Comparison of ENCODE assay signal across 14 cellular contexts in the genomic region with DNA sequence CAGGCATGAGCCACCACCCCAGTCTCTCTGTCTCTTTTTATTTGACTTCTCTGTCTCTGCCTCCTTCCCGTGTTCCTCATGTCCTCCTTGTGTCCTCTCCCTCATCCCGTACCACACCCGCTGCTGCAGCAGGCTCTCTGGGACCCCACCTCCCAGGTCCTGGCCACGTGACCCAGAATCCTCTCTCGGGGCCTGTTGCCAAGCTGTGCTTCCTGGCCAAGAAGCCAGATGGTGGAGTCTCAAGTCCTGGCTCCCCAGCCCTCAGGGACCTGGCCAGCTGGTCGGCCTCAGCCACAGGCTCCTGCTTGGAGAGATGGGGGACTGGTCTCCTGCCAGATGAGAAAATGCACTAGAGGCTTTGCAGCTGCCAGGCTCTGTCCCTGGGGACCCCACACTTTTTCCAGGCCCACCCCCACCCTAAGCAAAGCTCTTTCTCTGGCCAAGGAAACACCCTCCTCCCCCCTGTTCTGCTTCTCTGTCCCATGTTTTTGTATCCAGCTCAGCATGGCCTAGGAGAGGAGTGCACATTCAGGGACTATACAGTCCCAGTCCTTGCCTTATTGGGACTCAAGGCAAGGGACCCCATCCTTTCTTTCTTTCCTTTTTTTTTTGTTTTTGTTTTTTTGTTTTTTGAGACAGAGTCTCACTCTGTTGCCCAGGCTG. TPM values are rescaled to one million over a fixed set of nuclear protein-coding genes. Genes with fewer than 3 reads are reported as not detected.
DNase-seq lines count a peak whose midpoint lies in the region; ATAC-seq, FAIRE-seq and TF ChIP-seq lines count a peak whose summit lies in the region.
"Had no signal": no experiment of that assay in that cellular context is flagged by ENCODE, and none has a peak within 500 bp of the region (broad histone marks: within the 10 kb centered on the region; RNA-seq: fewer than 3 reads in every experiment).

No MANE protein-coding gene starts in this region.

- H3K79me2 ChIP-seq in K562 (ENCODE audit: control insufficient read depth, insufficient read depth, low read length) = no peaks in the 10 kb centered on the region

- no peaks in the 10 kb centered on the region for H4K20me1 ChIP-seq in K562 (replicated peaks; ENCODE audit: control insufficient read depth, insufficient read depth, low read length)

- WGBS in K562 (ENCODE audit: insufficient coverage, low coverage, missing lambda C conversion rate) = 45% methylated on average over 5 of the region's 6 CpGs
- WGBS in aorta, 2 donors = 3 to 4% methylated on average over 6 of the region's 6 CpGs

- intact Hi-C loops in Right ventricle myocardium inferior (cut with DNase I) (loop anchor here (5.0 kb wide), 1 partner anchor 90 kb away; no protein-coding TSS in a partner anchor), K562 (cut with micrococcal nuclease) (no loop called here), left lung (cut with DNase I) (loop anchor here in 1 of 2 donors (10.0 kb wide), 1 partner anchor 92 kb away; no protein-coding TSS in a partner anchor), aorta (cut with DNase I) (loop anchor here (5.0 kb wide), 2 partner anchors 35 to 55 kb away; partner anchors contain the start of gene SHKBP1 (in 1 of the 2))

- ATAC-seq in Right ventricle myocardium inferior (peak; percentile 92), K562 (no peak), left lung (peak; percentile 49), aorta (ENCODE audit: low FRiP score) (peak; percentile 88), GM21390 (IDR thresholded peaks at IDR 0.05; ENCODE audit: unreplicated experiment) (no peak), HG03439 (IDR thresholded peaks at IDR 0.05; ENCODE audit: unreplicated experiment) (no peak)

- H3K9me3 ChIP-seq in right atrium auricular region (no peaks in the 10 kb centered on the region), K562 (replicated peaks; ENCODE audit: control insufficient read depth, insufficient read depth, low read depth, low read length) (no peaks in the 10 kb centered on the region), left lung (peaks cover 0 to 3% of the 10 kb centered on the region in 2 donors), aorta (ENCODE audit: control insufficient read depth, low read length) (no peaks in the 10 kb centered on the region)

- POLR2A ChIA-PET in K562 (lab: Yijun Ruan, JAX) = interaction anchor here (0.7 to 1.2 kb wide), 2 partner anchors 14 to 28 kb away, joined by 3 to 4 read pairs; no protein-coding TSS in a partner anchor

- H3K9me1 ChIP-seq in K562 (ENCODE audit: control insufficient read depth, insufficient read depth, low read length) = no peaks in the 10 kb centered on the region

- no peak for TF ChIP-seq CTCF in right atrium auricular region (IDR thresholded peaks at IDR 0.05)
- no peak for TF ChIP-seq CTCF in K562 (IDR thresholded peaks at IDR 0.05 in 2 of 3, conservative IDR thresholded peaks at IDR 0.05 in 1 of 3; ENCODE audit: insufficient read depth in 2 of 3, low read depth in 1 of 3, low read length in 3 of 3)
- no peak for TF ChIP-seq CTCF in left lung (IDR thresholded peaks at IDR 0.05)

- H3K27ac ChIP-seq in right atrium auricular region (no peak overlapping the region), K562 (ENCODE audit: extremely low read depth, low read depth, low read length) (no peak overlapping the region), left lung (no peak overlapping the region), aorta (ENCODE audit: low read depth in 1 of 2, low read length in 2 of 2) (no peak overlapping the region)

- in situ Hi-C loops in K562 (cut with MboI) = no loop called here

- FAIRE-seq in K562 (lab: Jason Lieb, UNC) = no peak
- FAIRE-seq: A549, G401.6, islet of Langerhans had no signal

- H3K4me1 ChIP-seq in right atrium auricular region (no peaks in the 10 kb centered on the region), K562 (replicated peaks in 1 of 2; ENCODE audit: control insufficient read depth in 2 of 2, insufficient read depth in 2 of 2, low read length in 2 of 2) (peaks cover 0 to 11% of the 10 kb centered on the region in 2 experiments; a peak in 2 of 5 replicates), left lung (no peaks in the 10 kb centered on the region), aorta (ENCODE audit: control insufficient read depth in 1 of 2, insufficient read depth in 2 of 2, low read length in 2 of 2) (no peaks in the 10 kb centered on the region)
- H3K4me1 ChIP-seq: A549 had no signal

- H3K27me3 ChIP-seq in right atrium auricular region = no peaks in the 10 kb centered on the region
- no peaks in the 10 kb centered on the region for H3K27me3 ChIP-seq in K562 (ENCODE audit: control insufficient read depth in 2 of 2, insufficient read depth in 2 of 2, low read length in 2 of 2)
- H3K27me3 ChIP-seq in left lung = peaks cover 0 to 24% of the 10 kb centered on the region in 2 donors
- H3K27me3 ChIP-seq in aorta (ENCODE audit: control insufficient read depth in 1 of 2, insufficient read depth in 2 of 2, low read length in 1 of 2) = no peaks in the 10 kb centered on the region

- no peak for TF ChIP-seq POLR2A in K562 (conservative IDR thresholded peaks at IDR 0.05)
- no peak for TF ChIP-seq POLR2A in erythroblast (IDR thresholded peaks at IDR 0.05; ENCODE audit: low read length)

- no TSS peak for BruUV-seq in K562 (replicated peaks; lab: Mats Ljungman, UMichigan)

- DNase-seq in Right ventricle myocardium inferior (ENCODE audit: missing footprints) (peak; percentile 93), right atrium auricular region (ENCODE audit: low spot score) (no peak), K562 (ENCODE audit: extremely low read depth in 1 of 4, low spot score in 3 of 4) (no peak), left lung (peak in 1 of 2 donors; percentile 40), aorta (peak; percentile 84 to 86), erythroblast (lab: John Stamatoyannopoulos, UW) (no peak)
- DNase-seq: activated CD4-positive, alpha-beta T cell treated with anti-CD3 and anti-CD28 coated beads, Interleukin-2, amount 50 U/mL, for 1 hour; activated naive CD4-positive, alpha-beta T cell treated with anti-CD3 and anti-CD28 coated beads, Interleukin-2, amount 50 U/mL, for 16 hours; NCI-H187 had no signal

- CTCF ChIA-PET in K562 (lab: Yijun Ruan, JAX; ENCODE audit: low intra/inter-chr PET ratio) = no interaction called here

- TF ChIP-seq RAD21 in K562 (CRISPR knock-in tag; conservative IDR thresholded peaks at IDR 0.05 in 1 of 2, IDR thresholded peaks at IDR 0.05 in 1 of 2) = no peak

- no peaks in the 10 kb centered on the region for H3K36me3 ChIP-seq in right atrium auricular region
- no peaks in the 10 kb centered on the region for H3K36me3 ChIP-seq in K562 (ENCODE audit: control insufficient read depth, insufficient read depth, low read length)
- no peaks in the 10 kb centered on the region for H3K36me3 ChIP-seq in left lung
- H3K36me3 ChIP-seq in aorta (ENCODE audit: control insufficient read depth in 1 of 2, insufficient read depth in 2 of 2, low read length in 1 of 2) = no peaks in the 10 kb centered on the region

- H2AFZ ChIP-seq in K562 (ENCODE audit: low read depth, low read length) = no peak overlapping the region

- no peak overlapping the region for H3K4me2 ChIP-seq in K562 (ENCODE audit: insufficient read depth, low read length)
- H3K4me2 ChIP-seq: A549 had no signal

- H3K4me3 ChIP-seq in right atrium auricular region (no peak overlapping the region), K562 (no peak overlapping the region), left lung (no peak overlapping the region), aorta (ENCODE audit: low read length in 2 of 2) (no peak overlapping the region)
- H3K4me3 ChIP-seq: A549 had no signal

- peak overlapping the region in 1 of 2 experiments; percentile 79; a peak in 2 of 4 replicates for H3K9ac ChIP-seq in K562 (ENCODE audit: insufficient read depth in 1 of 2, low read depth in 2 of 2, low read length in 2 of 2)

- TF ChIP-seq EP300 in K562 (IDR thresholded peaks at IDR 0.05; ENCODE audit: low read length) = no peak

RNA-seq across cellular contexts. Expression of gene SHKBP1, which starts 34.3 kb away (rescaled TPM):
- total RNA-seq in Right ventricle myocardium inferior (20.6 TPM), right atrium auricular region (10 to 100 TPM; 15.8 to 35.6 TPM), K562 (2014; rRNA removed) (33.7 and 48.0 TPM in 2 replicates), K562 (2014; rRNA removed; fragmentation: Illumina TruSeq; extraction: Trizol) (6.6 and 9.6 TPM in 2 replicates), K562 (2015; rRNA removed; fragmentation: Illumina TruSeq; extraction: Trizol) (17.5 and 22.3 TPM in 2 replicates), K562 (2021) (54.5 and 58.1 TPM in 2 replicates), left lung (100 to 1,000 TPM in 1 of 2 donors, 10 to 100 TPM in 1; 73.9 to 122 TPM), aorta (10 to 100 TPM; 54.0 to 75.3 TPM)
- total RNA-seq in K562 (2011; cell fraction: chromatin; rRNA removed; ENCODE audit: low replicate concordance) = 33.3 and 146 TPM in 2 replicates
- 62.0 and 84.4 TPM in 2 replicates for total RNA-seq in K562 (2011; cell fraction: nucleolus; rRNA removed)
- 39.4 and 65.9 TPM in 2 replicates for total RNA-seq in K562 (2011; cell fraction: nucleoplasm; rRNA removed)
- polyA plus RNA-seq in K562 (2011; rRNA removed) (18.9 and 24.4 TPM in 2 replicates), K562 (2014; fragmentation: Illumina TruSeq; extraction: Trizol) (33.7 and 42.0 TPM in 2 replicates), K562 (2014; fragmentation: Nextera tagmentation; extraction: Ambion mirVana) (1 to 10 TPM; 1.2 to 4.9 TPM), K562 (2014; rRNA removed) (34.2 and 40.4 TPM in 2 replicates), aorta (100 to 1,000 TPM in 1 of 2 donors, 10 to 100 TPM in 1; 29.4 to 150 TPM)
- polyA plus RNA-seq in K562 (2011; cell fraction: cytosol; rRNA removed) = 34.0 and 79.0 TPM in 2 replicates
- 68.6 and 104 TPM in 2 replicates for polyA plus RNA-seq in K562 (2011; cell fraction: nucleus; rRNA removed)
- polyA plus RNA-seq in K562 (2012) = 56.1 and 106 TPM in 2 replicates
- 11.5 and 17.4 TPM in 2 replicates for polyA minus RNA-seq in K562 (2011; rRNA and poly(A)+ RNA removed)
- polyA minus RNA-seq in K562 (2011; cell fraction: cytosol; rRNA and poly(A)+ RNA removed) = 53.0 and 61.0 TPM in 2 replicates
- polyA minus RNA-seq in K562 (2011; cell fraction: nucleus; rRNA and poly(A)+ RNA removed) = 18.8 and 19.9 TPM in 2 replicates

RNA-seq across cellular contexts. Expression of gene LTBP4, which starts 58.8 kb away (rescaled TPM):
- total RNA-seq in Right ventricle myocardium inferior (324 TPM), right atrium auricular region (100 to 1,000 TPM; 152 to 257 TPM), K562 (2014; rRNA removed) (38.7 and 44.5 TPM in 2 replicates), K562 (2014; rRNA removed; fragmentation: Illumina TruSeq; extraction: Trizol) (6.1 and 9.7 TPM in 2 replicates), K562 (2015; rRNA removed; fragmentation: Illumina TruSeq; extraction: Trizol) (19.9 and 25.0 TPM in 2 replicates), K562 (2021) (148 and 160 TPM in 2 replicates), left lung (100 to 1,000 TPM; 151 to 181 TPM), aorta (100 to 1,000 TPM; 286 to 725 TPM)
- 209 and 457 TPM in 2 replicates for total RNA-seq in K562 (2011; cell fraction: chromatin; rRNA removed; ENCODE audit: low replicate concordance)
- total RNA-seq in K562 (2011; cell fraction: nucleolus; rRNA removed) = 301 and 327 TPM in 2 replicates
- total RNA-seq in K562 (2011; cell fraction: nucleoplasm; rRNA removed) = 219 and 259 TPM in 2 replicates
- polyA plus RNA-seq in K562 (2011; rRNA removed) (34.4 and 64.2 TPM in 2 replicates), K562 (2014; fragmentation: Illumina TruSeq; extraction: Trizol) (31.6 and 65.6 TPM in 2 replicates), K562 (2014; fragmentation: Nextera tagmentation; extraction: Ambion mirVana) (under 1 TPM; 0.35 to 0.53 TPM), K562 (2014; rRNA removed) (108 and 112 TPM in 2 replicates), aorta (100 to 1,000 TPM; 140 to 768 TPM)
- polyA plus RNA-seq in K562 (2011; cell fraction: cytosol; rRNA removed) = 40.5 and 63.1 TPM in 2 replicates
- polyA plus RNA-seq in K562 (2011; cell fraction: nucleus; rRNA removed) = 400 and 488 TPM in 2 replicates
- polyA plus RNA-seq in K562 (2012) = 256 and 263 TPM in 2 replicates
- 6.8 and 10.0 TPM in 2 replicates for polyA minus RNA-seq in K562 (2011; rRNA and poly(A)+ RNA removed)
- 50.8 and 74.4 TPM in 2 replicates for polyA minus RNA-seq in K562 (2011; cell fraction: cytosol; rRNA and poly(A)+ RNA removed)
- polyA minus RNA-seq in K562 (2011; cell fraction: nucleus; rRNA and poly(A)+ RNA removed) = 47.9 and 57.5 TPM in 2 replicates

Comparison
In these comparisons a context has a peak if more than half of its experiments do, and no peak if none do; other contexts are left out.
1. DNase-seq: peak in Right ventricle myocardium inferior (single experiment) and aorta (2 of 2); none in right atrium auricular region (single experiment), K562 (0 of 4) and erythroblast (0 of 2).
2. ATAC-seq: peak in Right ventricle myocardium inferior (single experiment), left lung (single experiment) and aorta (single experiment); none in K562 (single experiment), GM21390 (single experiment) and HG03439 (single experiment).